ENCODE assay signal across 18 cellular contexts in genomic region chr13:109036091-109036490, GRCh38.
"Had no signal": no experiment of that assay in that cellular context is flagged by ENCODE, and none has a peak within 500 bp of the region (broad histone marks: within the 10 kb centered on the region; RNA-seq: fewer than 3 reads in every experiment).

No MANE protein-coding gene starts in this region.

- H3K4me3 ChIP-seq: adrenal gland, hepatocyte, transverse colon had no signal

- ATAC-seq: activated CD8-positive, alpha-beta T cell treated with anti-CD3 and anti-CD28 coated beads for 36 hours; activated T-cell treated with anti-CD3 and anti-CD28 coated beads, Interleukin-2, amount 50 U/mL, for 4 hours; left ventricle myocardium superior; stimulated activated naive B cell treated with anti-CD40 and anti-IgM and Interleukin-4, amounts not matched to agents 10 μg/mL and 1 μg/mL and 100 μg/mL, for 72 hours had no signal

- DNase-seq: activated B cell treated with CpG ODN at 0.5 μM for 24 hours; activated CD4-positive, alpha-beta T cell treated with anti-CD3 and anti-CD28 coated beads for 48 hours; activated CD8-positive, alpha-beta T cell treated with anti-CD3 and anti-CD28 coated beads for 36 hours; activated effector memory CD4-positive, alpha-beta T cell treated with Interleukin-2 at 50 U/mL for 16 hours; activated naive CD4-positive, alpha-beta T cell treated with anti-CD3 and anti-CD28 coated beads, Interleukin-2, amount 50 U/mL, for 16 hours; activated T-cell treated with anti-CD3 and anti-CD28 coated beads, Interleukin-2, amount 50 U/mL, for 4 hours; adrenal gland; brain microvascular endothelial cell; effector CD8-positive, alpha-beta T cell; left ventricle myocardium superior; mesenchymal stem cell; stimulated activated CD4-positive, alpha-beta T cell treated with anti-CD3 and anti-CD28 coated beads, Interleukin-4, amount 100 ng/mL, for 1 hour; stimulated activated naive B cell treated with anti-CD40 and anti-IgM and Interleukin-4, amounts not matched to agents 10 μg/mL and 1 μg/mL and 100 μg/mL, for 72 hours; transverse colon had no signal

- H3K36me3 Mint-ChIP-seq: stimulated activated naive B cell treated with anti-CD40 and anti-IgM and Interleukin-4, amounts not matched to agents 10 μg/mL and 1 μg/mL and 100 μg/mL, for 72 hours had no signal

- H3K27ac Mint-ChIP-seq: activated B cell treated with CpG ODN at 0.5 μM for 24 hours; activated CD8-positive, alpha-beta T cell treated with anti-CD3 and anti-CD28 coated beads for 36 hours; nephron; stimulated activated naive B cell treated with anti-CD40 and anti-IgM and Interleukin-4, amounts not matched to agents 10 μg/mL and 1 μg/mL and 100 μg/mL, for 72 hours; T-helper 2 cell treated with Interferon-gamma antibody and Interleukin-4, amounts not matched to agents 5 μg/mL and 100 μg/mL, for 36 hours had no signal

- H3K27me3 Mint-ChIP-seq: activated B cell treated with CpG ODN at 0.5 μM for 24 hours; central memory CD8-positive, alpha-beta T cell had no signal

- H3K4me3 Mint-ChIP-seq: activated B cell treated with CpG ODN at 0.5 μM for 24 hours; activated CD8-positive, alpha-beta T cell treated with anti-CD3 and anti-CD28 coated beads for 36 hours; activated T-cell treated with anti-CD3 and anti-CD28 coated beads, Interleukin-2, amount 50 U/mL, for 4 hours; central memory CD8-positive, alpha-beta T cell; nephron; stimulated activated naive B cell treated with anti-CD40 and anti-IgM and Interleukin-4, amounts not matched to agents 10 μg/mL and 1 μg/mL and 100 μg/mL, for 72 hours; T-helper 2 cell treated with Interferon-gamma antibody and Interleukin-4, amounts not matched to agents 5 μg/mL and 100 μg/mL, for 36 hours had no signal

- H3K9me3 Mint-ChIP-seq: activated B cell treated with CpG ODN at 0.5 μM for 24 hours; activated CD8-positive, alpha-beta T cell treated with anti-CD3 and anti-CD28 coated beads for 36 hours; activated T-cell treated with anti-CD3 and anti-CD28 coated beads, Interleukin-2, amount 50 U/mL, for 4 hours; nephron; T-helper 2 cell treated with Interferon-gamma antibody and Interleukin-4, amounts not matched to agents 5 μg/mL and 100 μg/mL, for 36 hours had no signal

- H3K4me1 Mint-ChIP-seq: activated B cell treated with CpG ODN at 0.5 μM for 24 hours; central memory CD8-positive, alpha-beta T cell; nephron; stimulated activated naive B cell treated with anti-CD40 and anti-IgM and Interleukin-4, amounts not matched to agents 10 μg/mL and 1 μg/mL and 100 μg/mL, for 72 hours had no signal
